9 cellular contexts compared by ENCODE assay signal in the genomic region with DNA sequence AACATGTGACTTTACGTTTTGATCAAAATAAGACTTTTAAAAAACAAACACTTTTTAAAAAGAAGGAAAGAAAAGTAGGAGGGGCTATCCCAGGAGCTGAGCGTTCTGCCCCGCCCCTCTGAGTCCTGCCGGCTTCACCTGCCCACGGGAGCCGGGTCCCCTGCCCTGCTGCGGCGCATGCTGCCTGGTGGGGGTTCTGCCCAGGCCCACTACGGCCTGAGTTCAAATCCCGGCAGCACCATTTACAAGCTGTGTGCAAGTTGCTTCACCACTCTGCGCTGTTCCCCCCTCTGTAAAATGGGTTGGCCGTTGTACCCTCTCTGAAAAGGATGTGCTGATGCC. TPM values are rescaled to one million over a fixed set of nuclear protein-coding genes. Genes with fewer than 3 reads are reported as not detected.
DNase-seq lines count a peak whose midpoint lies in the region; ATAC-seq and TF ChIP-seq lines count a peak whose summit lies in the region.
"Had no signal": no experiment of that assay in that cellular context is flagged by ENCODE, and none has a peak within 500 bp of the region (broad histone marks: within the 10 kb centered on the region; RNA-seq: fewer than 3 reads in every experiment).

No MANE protein-coding gene starts in this region.

- H3K4me1 ChIP-seq in body of pancreas (peaks cover 13% of the 10 kb centered on the region), suprapubic skin (peaks cover 97% of the 10 kb centered on the region)

- TF ChIP-seq CTCF in body of pancreas (IDR thresholded peaks at IDR 0.05) (no peak), suprapubic skin (IDR thresholded peaks at IDR 0.05) (no peak)

- H3K9me3 ChIP-seq in body of pancreas (no peaks in the 10 kb centered on the region), suprapubic skin (no peaks in the 10 kb centered on the region)

- TF ChIP-seq EP300 in suprapubic skin (IDR thresholded peaks at IDR 0.05) = no peak

- H3K4me3 ChIP-seq in body of pancreas (no peak overlapping the region), suprapubic skin (peak overlapping the region; percentile 62)

- H3K27me3 ChIP-seq in body of pancreas (no peaks in the 10 kb centered on the region), layer of hippocampus (ENCODE audit: control insufficient read depth, insufficient read depth, low read length) (no peaks in the 10 kb centered on the region), suprapubic skin (no peaks in the 10 kb centered on the region)

- H3K27ac ChIP-seq in body of pancreas (peak overlapping the region; percentile 13 to 63 (median 38)), layer of hippocampus (ENCODE audit: low read depth, low read length) (peak overlapping the region; percentile 88), suprapubic skin (peak overlapping the region; percentile 81)
- H3K27ac ChIP-seq: C4-2B had no signal

- WGBS in body of pancreas, 2 donors = 31 to 42% methylated on average over 12 of the region's 12 CpGs
- WGBS in suprapubic skin = 12% methylated on average over 12 of the region's 12 CpGs

- DNase-seq in NCI-H2171 treated with DMSO at 0.1 percent for 48 hours (lab: John Stamatoyannopoulos, UW) = peak; percentile 58
- no peak for DNase-seq in NCI-H2171 (lab: John Stamatoyannopoulos, UW)
- peak in 2 of 4 donors; percentile 12 to 42 for DNase-seq in body of pancreas
- DNase-seq in suprapubic skin (ENCODE audit: low spot score in 2 of 2) = peak; percentile 71 to 77
- no peak for DNase-seq in stimulated activated naive CD4-positive, alpha-beta T cell treated with Interleukin-2 at 50 U/mL for 16 hours (lab: John Stamatoyannopoulos, UW)
- DNase-seq in NAMALWA (ENCODE audit: low spot score) = no peak

- peak; percentile 27 for ATAC-seq in body of pancreas
- no peak for ATAC-seq in HG02571 (IDR thresholded peaks at IDR 0.05; ENCODE audit: unreplicated experiment)

- H3K36me3 ChIP-seq in body of pancreas (replicated peaks in 1 of 2; ENCODE audit: insufficient read depth in 1 of 2, low read depth in 2 of 2) (no peaks in the 10 kb centered on the region), suprapubic skin (peaks cover 24% of the 10 kb centered on the region)

- TF ChIP-seq POLR2A in body of pancreas (IDR thresholded peaks at IDR 0.05) = no peak
- TF ChIP-seq POLR2A in suprapubic skin (IDR thresholded peaks at IDR 0.05) = no peak

- intact Hi-C loops in body of pancreas (cut with DNase I) = no loop called here

RNA-seq across cellular contexts. Expression of a gene that starts 31.1 kb away (rescaled TPM):
- total RNA-seq in body of pancreas (100 to 1,000 TPM; 328 to 753 TPM), suprapubic skin (100 to 1,000 TPM; 681 to 944 (median 771) TPM)

Comparison
In these comparisons a context has a peak if more than half of its experiments do, and no peak if none do; other contexts are left out.
1. DNase-seq: peak in NCI-H2171 treated with DMSO at 0.1 percent for 48 hours (single experiment) and suprapubic skin (2 of 2); none in NCI-H2171 (single experiment), stimulated activated naive CD4-positive, alpha-beta T cell treated with Interleukin-2 at 50 U/mL for 16 hours (single experiment) and NAMALWA (single experiment).
2. H3K27ac ChIP-seq: peak in every context shown above with its lines; median percentile 88 in layer of hippocampus; 81 in suprapubic skin; 38 in body of pancreas.